8 cellular contexts compared by ENCODE assay signal in genomic region chr12:76560083-76560491, GRCh38. TPM values are rescaled to one million over a fixed set of nuclear protein-coding genes. Genes with fewer than 3 reads are reported as not detected.
DNase-seq lines count a peak whose midpoint lies in the region; ATAC-seq and TF ChIP-seq lines count a peak whose summit lies in the region.

No MANE protein-coding gene starts in this region.

- H3K4me3 ChIP-seq in right lobe of liver, result peak overlapping the region; percentile 80 to 95 (median 87)
- H3K4me3 ChIP-seq in upper lobe of right lung, result peak overlapping the region; percentile 91

- peaks cover 7% of the 10 kb centered on the region for H3K36me3 Mint-ChIP-seq in activated naive CD4-positive, alpha-beta T cell treated with anti-CD3 and anti-CD28 coated beads, Interleukin-2, amount 50 U/mL, for 24 hours
- peaks cover 6% of the 10 kb centered on the region for H3K36me3 Mint-ChIP-seq in activated naive CD8-positive, alpha-beta T cell treated with anti-CD3 and anti-CD28 coated beads, Interleukin-2, amount 50 U/mL, for 24 hours (ENCODE audit: low read depth)

- no peak for TF ChIP-seq CTCF in right lobe of liver (IDR thresholded peaks at IDR 0.05)
- TF ChIP-seq CTCF in upper lobe of right lung (IDR thresholded peaks at IDR 0.05), result no peak

- no peaks in the 10 kb centered on the region for H3K9me3 Mint-ChIP-seq in activated naive CD4-positive, alpha-beta T cell treated with anti-CD3 and anti-CD28 coated beads, Interleukin-2, amount 50 U/mL, for 24 hours
- H3K9me3 Mint-ChIP-seq in activated naive CD8-positive, alpha-beta T cell treated with anti-CD3 and anti-CD28 coated beads, Interleukin-2, amount 50 U/mL, for 24 hours, result no peaks in the 10 kb centered on the region

- H3K27me3 ChIP-seq in right lobe of liver (no peaks in the 10 kb centered on the region), upper lobe of right lung (no peaks in the 10 kb centered on the region)

- peak; percentile 7 for TF ChIP-seq POLR2A in right lobe of liver (IDR thresholded peaks at IDR 0.05)

- peak overlapping the region; percentile 96 for H3K4me3 Mint-ChIP-seq in activated naive CD4-positive, alpha-beta T cell treated with anti-CD3 and anti-CD28 coated beads, Interleukin-2, amount 50 U/mL, for 24 hours
- peak overlapping the region; percentile 95 for H3K4me3 Mint-ChIP-seq in activated naive CD8-positive, alpha-beta T cell treated with anti-CD3 and anti-CD28 coated beads, Interleukin-2, amount 50 U/mL, for 24 hours

- H3K36me3 ChIP-seq in right lobe of liver (no peaks in the 10 kb centered on the region), upper lobe of right lung (no peaks in the 10 kb centered on the region)

- peaks cover 26% of the 10 kb centered on the region for H3K4me1 Mint-ChIP-seq in activated naive CD4-positive, alpha-beta T cell treated with anti-CD3 and anti-CD28 coated beads, Interleukin-2, amount 50 U/mL, for 24 hours
- peaks cover 41% of the 10 kb centered on the region for H3K4me1 Mint-ChIP-seq in activated naive CD8-positive, alpha-beta T cell treated with anti-CD3 and anti-CD28 coated beads, Interleukin-2, amount 50 U/mL, for 24 hours

- peak overlapping the region; percentile 94 for H3K27ac Mint-ChIP-seq in activated naive CD4-positive, alpha-beta T cell treated with anti-CD3 and anti-CD28 coated beads, Interleukin-2, amount 50 U/mL, for 24 hours
- peak overlapping the region; percentile 92 for H3K27ac Mint-ChIP-seq in activated naive CD8-positive, alpha-beta T cell treated with anti-CD3 and anti-CD28 coated beads, Interleukin-2, amount 50 U/mL, for 24 hours

- H3K27ac ChIP-seq in right lobe of liver, result peak overlapping the region; percentile 93 to 98 (median 97)
- peak overlapping the region; percentile 91 for H3K27ac ChIP-seq in upper lobe of right lung

- WGBS in right lobe of liver (ENCODE audit: insufficient coverage, low coverage, low lambda C conversion rate, missing lambda C conversion rate), result 3% methylated on average over 8 of the region's 8 CpGs

- no peak for DNase-seq in activated naive CD4-positive, alpha-beta T cell treated with anti-CD3 and anti-CD28 coated beads, Interleukin-2, amount 50 U/mL, for 16 hours
- DNase-seq in activated naive CD8-positive, alpha-beta T cell treated with anti-CD3 and anti-CD28 coated beads, Interleukin-2, amount 50 U/mL, for 24 hours, result no peak
- DNase-seq in right lobe of liver, result no peak
- no peak for DNase-seq in upper lobe of right lung
- no peak for DNase-seq in NCI-H2081 (lab: John Stamatoyannopoulos, UW)

- H3K4me1 ChIP-seq in right lobe of liver (peaks cover 0 to 23% (median 11%) of the 10 kb centered on the region in 4 donors), upper lobe of right lung (peaks cover 17% of the 10 kb centered on the region)

- H3K27me3 Mint-ChIP-seq in activated naive CD4-positive, alpha-beta T cell treated with anti-CD3 and anti-CD28 coated beads, Interleukin-2, amount 50 U/mL, for 24 hours, result no peaks in the 10 kb centered on the region
- no peaks in the 10 kb centered on the region for H3K27me3 Mint-ChIP-seq in activated naive CD8-positive, alpha-beta T cell treated with anti-CD3 and anti-CD28 coated beads, Interleukin-2, amount 50 U/mL, for 24 hours

- intact Hi-C loops in right lobe of liver (cut with DNase I), result no loop called here
- intact Hi-C loops in upper lobe of right lung (cut with DNase I), result no loop called here

- ATAC-seq in HG03159 (IDR thresholded peaks at IDR 0.05; ENCODE audit: unreplicated experiment) (peak; percentile 43), right lobe of liver (peak in 1 of 4 donors; percentile 2), upper lobe of right lung (no peak), HG03196 (IDR thresholded peaks at IDR 0.05; ENCODE audit: unreplicated experiment) (no peak)
- ATAC-seq in activated naive CD8-positive, alpha-beta T cell treated with anti-CD3 and anti-CD28 coated beads, Interleukin-2, amount 50 U/mL, for 24 hours, result no peak

- no peaks in the 10 kb centered on the region for H3K9me3 ChIP-seq in right lobe of liver
- H3K9me3 ChIP-seq in upper lobe of right lung, result no peaks in the 10 kb centered on the region

RNA-seq across cellular contexts. Expression of gene OSBPL8, which starts 0.5 kb away (rescaled TPM):
- 10 to 100 TPM; 20.2 to 29.1 (median 24.2) TPM for total RNA-seq in right lobe of liver
- 97.3 TPM for total RNA-seq in upper lobe of right lung
